Comparison of ENCODE assay signal across 21 cellular contexts in genomic region chrX:121179972-121180371, GRCh38.
"Had no signal": no experiment of that assay in that cellular context is flagged by ENCODE, and none has a peak within 500 bp of the region (broad histone marks: within the 10 kb centered on the region; RNA-seq: fewer than 3 reads in every experiment).

No MANE protein-coding gene starts in this region.

- H3K4me3 ChIP-seq: esophagus muscularis mucosa, gastroesophageal sphincter, heart left ventricle, left lung, pancreas, spleen, tibial artery had no signal

- H3K27ac ChIP-seq: esophagus muscularis mucosa, gastroesophageal sphincter, heart left ventricle, left lung, neutrophil, pancreas, spleen, tibial artery had no signal

- H3K27me3 ChIP-seq: esophagus muscularis mucosa, gastroesophageal sphincter, heart left ventricle, left lung, neutrophil, pancreas, spleen, tibial artery had no signal

- ATAC-seq: activated CD8-positive, alpha-beta memory T cell treated with anti-CD3 and anti-CD28 coated beads, Interleukin-2, amount 10 ng/mL, durations not matched to agents 7 days and 5 days; gastroesophageal sphincter; heart left ventricle; left lung; natural killer cell treated with Interleukin-12 subunit alpha and Interleukin-12 subunit beta and Interleukin-15 and Interleukin-18, amount 100 ng/mL, for 72 hours; pancreas had no signal

- H3K9me3 ChIP-seq: esophagus muscularis mucosa, gastroesophageal sphincter, neutrophil, pancreas, tibial artery had no signal

- H3K36me3 ChIP-seq: esophagus muscularis mucosa, gastroesophageal sphincter, heart left ventricle, left lung, neutrophil, pancreas, spleen, tibial artery had no signal

- H3K4me1 ChIP-seq: esophagus muscularis mucosa, gastroesophageal sphincter, heart left ventricle, left lung, pancreas, spleen, tibial artery had no signal

- DNase-seq: activated CD4-positive, alpha-beta memory T cell treated with anti-CD3 and anti-CD28 coated beads, Interleukin-2, amount 10 ng/mL, durations not matched to agents 7 days and 5 days; activated CD4-positive, alpha-beta T cell treated with anti-CD3 and anti-CD28 coated beads for 48 hours; activated CD4-positive, CD25-positive, alpha-beta regulatory T cell; activated CD8-positive, alpha-beta memory T cell treated with anti-CD3 and anti-CD28 coated beads, Interleukin-2, amount 10 ng/mL, durations not matched to agents 7 days and 5 days; activated naive CD4-positive, alpha-beta T cell; activated naive CD8-positive, alpha-beta T cell treated with anti-CD3 and anti-CD28 coated beads for 36 hours; amniotic stem cell; dermis blood vessel endothelial cell; effector memory CD4-positive, alpha-beta T cell; heart left ventricle; kidney; left lung; pancreas; spleen; stimulated activated CD8-positive, alpha-beta memory T cell treated with anti-CD3 and anti-CD28 coated beads, Interleukin-4, amount 100 ng/mL, for 48 hours; stimulated activated naive CD4-positive, alpha-beta T cell; tibial artery had no signal
